Comparison of ENCODE assay signal across 20 cellular contexts in the genomic region with DNA sequence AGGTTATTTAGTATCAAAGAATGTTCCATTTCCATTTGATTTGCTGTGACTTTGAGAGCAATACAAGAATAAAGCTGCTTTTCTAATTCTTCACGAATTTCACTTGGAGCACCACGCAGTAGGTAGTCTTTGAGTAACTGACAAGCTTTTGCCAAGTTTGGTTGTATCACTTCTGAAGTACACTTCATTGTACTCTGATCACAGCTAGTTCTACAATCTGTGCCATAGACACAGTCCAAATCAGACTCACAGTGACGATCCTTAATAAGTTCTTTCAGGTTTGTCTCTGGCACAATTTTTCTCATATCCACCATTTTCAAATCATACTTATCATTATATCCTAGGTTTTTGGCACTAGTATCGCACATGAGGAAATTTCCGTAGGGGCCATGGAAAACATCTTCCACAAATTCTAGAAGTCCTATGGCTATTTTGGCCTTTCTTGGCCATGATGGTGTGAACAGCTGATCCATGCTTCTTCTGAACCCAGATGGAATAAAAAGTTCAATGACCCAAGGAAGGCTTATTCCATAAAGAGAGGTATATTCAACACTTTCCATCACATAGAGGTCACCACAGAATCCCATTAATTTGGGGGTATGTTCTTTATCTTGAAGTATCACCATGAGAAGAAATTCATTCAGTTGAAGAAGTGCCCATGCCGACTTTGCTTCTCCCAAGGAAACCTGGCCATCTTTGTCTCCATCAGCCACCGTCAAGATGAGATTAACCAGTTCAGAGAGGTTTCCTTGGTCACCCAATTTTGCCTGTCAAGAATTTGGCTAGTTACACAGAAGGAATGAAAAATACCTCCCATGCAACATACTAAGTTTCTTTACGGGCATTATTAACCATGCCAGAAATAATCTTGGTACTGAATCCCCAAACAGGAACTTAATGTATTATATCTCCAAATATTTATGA. TPM values are rescaled to one million over a fixed set of nuclear protein-coding genes. Genes with fewer than 3 reads are reported as not detected.
A peak's percentile ranks its signal among the peaks of the same experiment; 100 is the strongest.
DNase-seq lines count a peak whose midpoint lies in the region; ATAC-seq, FAIRE-seq and TF ChIP-seq lines count a peak whose summit lies in the region.
"Had no signal": no experiment of that assay in that cellular context is flagged by ENCODE, and none has a peak within 500 bp of the region (broad histone marks: within the 10 kb centered on the region; RNA-seq: fewer than 3 reads in every experiment).

No MANE protein-coding gene starts in this region.

- H3K4me3 Mint-ChIP-seq in IgD-negative memory B cell (no peak overlapping the region), brain (no peak overlapping the region)
- no peak overlapping the region for H3K4me3 Mint-ChIP-seq in stimulated activated naive B cell treated with anti-CD40 and anti-IgM and Interleukin-4, amounts not matched to agents 10 μg/mL and 1 μg/mL and 100 μg/mL, for 72 hours
- H3K4me3 Mint-ChIP-seq: endodermal cell had no signal

- no peaks in the 10 kb centered on the region for H3K4me1 ChIP-seq in cardiac muscle cell (ENCODE audit: low read depth)
- H3K4me1 ChIP-seq in A673 (ENCODE audit: insufficient read depth, low read length, poor library complexity, severe bottlenecking): no peaks in the 10 kb centered on the region

- H3K4me3 ChIP-seq in cardiac muscle cell (no peak overlapping the region), A673 (ENCODE audit: low read depth, low read length, poor library complexity, severe bottlenecking) (no peak overlapping the region)
- H3K4me3 ChIP-seq: adrenal gland, ovary had no signal

- H3K27ac Mint-ChIP-seq in IgD-negative memory B cell (peak overlapping the region in 2 of 3 donors; percentile 23 to 24), brain (peak overlapping the region in 3 of 5 experiments; percentile 13 to 43 (median 28))
- H3K27ac Mint-ChIP-seq in stimulated activated naive B cell treated with anti-CD40 and anti-IgM and Interleukin-4, amounts not matched to agents 10 μg/mL and 1 μg/mL and 100 μg/mL, for 72 hours: peak overlapping the region; percentile 76
- H3K27ac Mint-ChIP-seq: endodermal cell had no signal

- H3K9me3 Mint-ChIP-seq in IgD-negative memory B cell: no peaks in the 10 kb centered on the region
- H3K9me3 Mint-ChIP-seq in brain: no peaks in the 10 kb centered on the region
- no peaks in the 10 kb centered on the region for H3K9me3 Mint-ChIP-seq in stimulated activated naive B cell treated with anti-CD40 and anti-IgM and Interleukin-4, amounts not matched to agents 10 μg/mL and 1 μg/mL and 100 μg/mL, for 72 hours
- H3K9me3 Mint-ChIP-seq: endodermal cell had no signal

- POLR2A ChIA-PET in A673 (lab: Charles Lee; ENCODE audit: low non-redundant PET): no interaction called here

- H3K27me3 Mint-ChIP-seq in IgD-negative memory B cell (no peaks in the 10 kb centered on the region), brain (no peaks in the 10 kb centered on the region)
- no peaks in the 10 kb centered on the region for H3K27me3 Mint-ChIP-seq in stimulated activated naive B cell treated with anti-CD40 and anti-IgM and Interleukin-4, amounts not matched to agents 10 μg/mL and 1 μg/mL and 100 μg/mL, for 72 hours

- BruUV-seq in A673 (replicated peaks; lab: Mats Ljungman, UMichigan): no TSS peak

- FAIRE-seq in frontal cortex (lab: Jason Lieb, UNC): no peak

- H3K27ac ChIP-seq in cardiac muscle cell (peak overlapping the region; percentile 27), A673 (ENCODE audit: low read depth, low read length, poor library complexity, severe bottlenecking) (no peak overlapping the region)
- H3K27ac ChIP-seq: adrenal gland, HL-60, ovary had no signal

- H3K36me3 Mint-ChIP-seq in IgD-negative memory B cell (peaks cover 5% of the 10 kb centered on the region), brain (peaks cover 48% of the 10 kb centered on the region)
- H3K36me3 Mint-ChIP-seq in stimulated activated naive B cell treated with anti-CD40 and anti-IgM and Interleukin-4, amounts not matched to agents 10 μg/mL and 1 μg/mL and 100 μg/mL, for 72 hours: peaks cover 45 to 54% of the 10 kb centered on the region in 2 donors

- DNase-seq in cardiac muscle cell (ENCODE audit: low read depth in 1 of 2, low spot score in 1 of 2) (no peak), cardiac septum (ENCODE audit: low spot score) (no peak), frontal cortex (ENCODE audit: low spot score in 2 of 2) (no peak), SHP77 (lab: John Stamatoyannopoulos, UW) (no peak), A673 (ENCODE audit: low spot score) (no peak)
- DNase-seq in stimulated activated naive B cell treated with anti-CD40 and anti-IgM and Interleukin-4, amounts not matched to agents 10 μg/mL and 1 μg/mL and 100 μg/mL, for 72 hours: no peak
- DNase-seq: activated CD4-positive, CD25-positive, alpha-beta regulatory T cell treated with anti-CD3 and anti-CD28 coated beads, Interleukin-2, amount 50 U/mL, for 72 hours; adrenal gland; AML-193; cerebellar nuclear complex; endodermal cell; Kasumi-1; NCI-H1417 treated with DMSO at 0.1 percent for 48 hours; ovary; SHP77 treated with DMSO at 0.1 percent for 48 hours; stimulated activated CD4-positive, alpha-beta T cell treated with anti-CD3 and anti-CD28 coated beads, Interleukin-4, amount 100 ng/mL, for 24 hours; stimulated activated CD8-positive, alpha-beta memory T cell treated with anti-CD3 and anti-CD28 coated beads, Interleukin-4, amount 100 ng/mL, for 48 hours had no signal

- TF ChIP-seq CTCF in cardiac muscle cell (IDR thresholded peaks at IDR 0.05; ENCODE audit: low read depth, low read length): no peak
- no peak for TF ChIP-seq CTCF in brain (conservative IDR thresholded peaks at IDR 0.05)
- no peak for TF ChIP-seq CTCF in A673 (conservative IDR thresholded peaks at IDR 0.05; ENCODE audit: low read depth, low read length)

- H3K4me1 Mint-ChIP-seq in IgD-negative memory B cell (peaks cover 9 to 16% (median 12%) of the 10 kb centered on the region in 3 donors), brain (peaks cover 11% of the 10 kb centered on the region)
- peaks cover 8 to 12% of the 10 kb centered on the region in 2 donors for H3K4me1 Mint-ChIP-seq in stimulated activated naive B cell treated with anti-CD40 and anti-IgM and Interleukin-4, amounts not matched to agents 10 μg/mL and 1 μg/mL and 100 μg/mL, for 72 hours
- H3K4me1 Mint-ChIP-seq: endodermal cell had no signal

- intact Hi-C loops in cardiac septum (cut with DNase I) (no loop called here), A673 (cut with micrococcal nuclease; ENCODE audit: unreplicated experiment) (no loop called here)

- no peaks in the 10 kb centered on the region for H3K9me3 ChIP-seq in cardiac muscle cell (ENCODE audit: low read depth)
- no peaks in the 10 kb centered on the region for H3K9me3 ChIP-seq in A673 (ENCODE audit: low read depth, low read length, poor library complexity, severe bottlenecking)
- H3K9me3 ChIP-seq: adrenal gland, ovary had no signal

- H3K27me3 ChIP-seq in cardiac muscle cell: no peaks in the 10 kb centered on the region
- H3K27me3 ChIP-seq in A673 (replicated peaks; ENCODE audit: insufficient read depth, low read depth, low read length, poor library complexity): no peaks in the 10 kb centered on the region
- H3K27me3 ChIP-seq: adrenal gland, ovary had no signal

- H3K36me3 ChIP-seq in cardiac muscle cell (peaks cover 55% of the 10 kb centered on the region), A673 (ENCODE audit: insufficient read depth, low read length, poor library complexity, severe bottlenecking) (peaks cover 57% of the 10 kb centered on the region)
- H3K36me3 ChIP-seq: ovary had no signal

- CTCF ChIA-PET in A673 (lab: Charles Lee): no interaction called here

- no peak for ATAC-seq in stimulated activated naive B cell treated with anti-CD40 and anti-IgM and Interleukin-4, amounts not matched to agents 10 μg/mL and 1 μg/mL and 100 μg/mL, for 72 hours (replicated peaks)

RNA-seq across cellular contexts. Expression of a gene that starts 11.9 kb away (rescaled TPM):
- 1,643 and 1,654 TPM in 2 replicates for total RNA-seq in cardiac muscle cell
- polyA plus RNA-seq in cardiac muscle cell: 918 and 1,027 TPM in 2 replicates
- total RNA-seq in cardiac septum: 455 TPM
- polyA plus RNA-seq in IgD-negative memory B cell: 2,794 TPM
- polyA plus RNA-seq in brain (ENCODE audit: insufficient read depth, low read depth, low replicate concordance): 1,031 TPM
- 2,066 TPM for total RNA-seq in frontal cortex
- total RNA-seq in A673 (2021): 1,348 and 1,415 TPM in 2 replicates

RNA-seq across cellular contexts. Expression of a gene that starts 58.8 kb away (rescaled TPM):
- total RNA-seq in cardiac muscle cell (15.6 and 30.8 TPM in 2 replicates), cardiac septum (30.7 TPM), frontal cortex (56.7 TPM), A673 (2021) (31.6 and 32.6 TPM in 2 replicates)
- polyA plus RNA-seq in cardiac muscle cell (16.3 and 26.2 TPM in 2 replicates), IgD-negative memory B cell (4.8 TPM), brain (ENCODE audit: insufficient read depth, low read depth, low replicate concordance) (1.5 TPM)

Comparison
In these comparisons a context has a peak if more than half of its experiments do, and no peak if none do; other contexts are left out.
1. H3K27ac Mint-ChIP-seq: peak in every context shown above with its lines; median percentile 76 in stimulated activated naive B cell treated with anti-CD40 and anti-IgM and Interleukin-4, amounts not matched to agents 10 μg/mL and 1 μg/mL and 100 μg/mL, for 72 hours; 28 in brain; 24 in IgD-negative memory B cell.